ENCODE assay signal across 15 cellular contexts in the genomic region with DNA sequence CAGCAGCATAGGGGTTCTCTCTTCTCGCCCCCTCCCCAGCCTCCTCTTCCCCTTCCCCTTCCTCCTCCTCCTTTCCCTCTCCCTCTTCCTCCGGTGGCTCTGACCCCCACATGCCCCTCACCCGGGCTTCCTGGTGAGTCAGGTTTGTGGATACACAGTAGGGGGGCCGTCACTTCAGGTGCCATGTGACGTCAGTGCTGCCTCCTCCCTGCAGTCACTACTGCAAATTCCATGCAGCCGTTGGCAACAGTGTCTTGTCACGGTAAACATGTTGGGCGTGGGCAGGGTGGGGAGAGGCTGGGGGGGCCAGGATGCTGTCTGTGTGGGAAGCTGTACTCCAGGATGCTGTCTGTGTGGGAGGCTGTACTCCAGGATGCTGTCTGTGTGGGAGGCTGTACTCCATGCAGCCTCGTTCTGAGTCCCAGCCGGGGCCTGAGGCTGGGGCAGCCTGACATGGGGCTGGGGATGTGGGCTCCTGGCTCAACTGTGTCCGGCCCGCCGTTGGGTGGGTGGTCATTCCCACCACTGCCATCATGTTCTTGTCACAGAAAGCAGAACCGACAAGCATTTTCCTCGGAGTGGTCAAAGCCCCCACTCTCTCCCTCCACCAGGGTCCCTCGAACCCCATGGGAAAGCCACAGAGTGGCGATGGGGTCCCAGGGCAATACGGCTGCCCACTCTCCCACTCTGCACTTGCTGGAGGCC. TPM values are rescaled to one million over a fixed set of nuclear protein-coding genes. Genes with fewer than 3 reads are reported as not detected.
DNase-seq lines count a peak whose midpoint lies in the region; ATAC-seq, FAIRE-seq and TF ChIP-seq lines count a peak whose summit lies in the region.
"Had no signal": no experiment of that assay in that cellular context is flagged by ENCODE, and none has a peak within 500 bp of the region (broad histone marks: within the 10 kb centered on the region; RNA-seq: fewer than 3 reads in every experiment).

No MANE protein-coding gene starts in this region.

- no peak overlapping the region for H3K27ac ChIP-seq in H1 (ENCODE audit: low read depth, low read length)
- H3K27ac ChIP-seq: KMS-11 had no signal

- H2BK5ac ChIP-seq in H1 (ENCODE audit: low read depth, low read length) = no peak overlapping the region

- H2BK12ac ChIP-seq in H1 (ENCODE audit: low read depth, low read length) = no peak overlapping the region

- no peaks in the 10 kb centered on the region for H3K79me1 ChIP-seq in H1 (ENCODE audit: low read depth, low read length)

- no peak overlapping the region for H3K23ac ChIP-seq in H1 (ENCODE audit: insufficient read length)

- no peak overlapping the region for H3K56ac ChIP-seq in H1 (replicated peaks; ENCODE audit: insufficient read length, low read depth, low read length)

- H2BK15ac ChIP-seq in H1 (ENCODE audit: low read length) = no peak overlapping the region

- H3K9ac ChIP-seq in H1 (replicated peaks in 1 of 4; ENCODE audit: extremely low read depth in 1 of 4, low read depth in 3 of 4, low read length in 3 of 4) = no peak overlapping the region
- H3K9ac ChIP-seq: KMS-11 had no signal

- DNase-seq in EL (peak; percentile 42), NCI-H146 treated with DMSO at 0.1 percent for 48 hours (lab: John Stamatoyannopoulos, UW; ENCODE audit: unreplicated experiment) (peak; percentile 40), H1 (ENCODE audit: low read depth in 1 of 2, low spot score in 2 of 2) (peak in 1 of 2 experiments; percentile 39), mucosa of descending colon (peak in 2 of 3 donors; percentile 54 to 64), NOMO-1 (lab: John Stamatoyannopoulos, UW; ENCODE audit: unreplicated experiment in 2 of 2) (no peak), SHP77 (lab: John Stamatoyannopoulos, UW) (no peak)
- no peak for DNase-seq in activated CD4-positive, alpha-beta T cell treated with anti-CD3 and anti-CD28 coated beads for 1 hour
- DNase-seq: NCI-H524; stimulated activated CD4-positive, alpha-beta T cell treated with anti-CD3 and anti-CD28 coated beads, Interleukin-15, amount 100 ng/mL, for 24 hours; stimulated activated naive CD4-positive, alpha-beta T cell had no signal

- no peak overlapping the region for H4K5ac ChIP-seq in H1 (ENCODE audit: insufficient read length, low read depth, low read length)

- POLR2A ChIA-PET in H1 (lab: Charles Lee; ENCODE audit: partially characterized antibody) = no interaction called here

- H2BK120ac ChIP-seq in H1 (replicated peaks; ENCODE audit: low read depth, low read length) = no peak overlapping the region

- peaks cover 0 to 2% of the 10 kb centered on the region in 2 experiments for H4K20me1 ChIP-seq in H1 (replicated peaks in 1 of 2; ENCODE audit: control insufficient read depth in 1 of 2, insufficient read depth in 2 of 2, low read length in 2 of 2)

- H3K14ac ChIP-seq in H1 (ENCODE audit: insufficient read length) = no peak overlapping the region

- H2AK5ac ChIP-seq in H1 (ENCODE audit: low read depth, low read length) = no peak overlapping the region

- TF ChIP-seq POLR2A in H1 (IDR thresholded peaks at IDR 0.05; ENCODE audit: control extremely low read depth in 1 of 2, low read depth in 2 of 2, low read length in 2 of 2) = no peak

- no peak overlapping the region for H2AFZ ChIP-seq in H1 (ENCODE audit: low read length)

- CTCF ChIA-PET in H1 (lab: Charles Lee; ENCODE audit: partially characterized antibody) = interaction anchor here (1.4 kb wide), 1 partner anchor 19 kb away, joined by 3 read pairs; no protein-coding TSS in a partner anchor

- no peak for TF ChIP-seq EP300 in H1 (IDR thresholded peaks at IDR 0.05; ENCODE audit: borderline replicate concordance in 1 of 2, low read depth in 2 of 2, low read length in 2 of 2)

- H3K4ac ChIP-seq in H1 (replicated peaks; ENCODE audit: insufficient read length, low read depth, low read length) = no peak overlapping the region

- H3K4me3 ChIP-seq in H1 (ENCODE audit: extremely low read depth in 1 of 4, insufficient read depth in 2 of 4, low read depth in 3 of 4, low read length in 4 of 4) (no peak overlapping the region), mucosa of descending colon (no peak overlapping the region)

- ATAC-seq in mucosa of descending colon = peak; percentile 31
- no peak for ATAC-seq in GM21360 (IDR thresholded peaks at IDR 0.05; ENCODE audit: unreplicated experiment)

- no peak overlapping the region for H3K4me2 ChIP-seq in H1 (ENCODE audit: insufficient read depth in 1 of 2, low read depth in 2 of 2, low read length in 2 of 2)
- H3K4me2 ChIP-seq: KMS-11 had no signal

- H3K9me3 ChIP-seq in H1 (ENCODE audit: insufficient read depth in 2 of 2, low read depth in 1 of 2, low read length in 1 of 2) = no peaks in the 10 kb centered on the region
- H3K9me3 ChIP-seq in mucosa of descending colon = no peaks in the 10 kb centered on the region

- WGBS in H1 (ENCODE audit: extremely low coverage in 1 of 2, insufficient coverage in 1 of 2, insufficient read length in 1 of 2, insufficient replicate concordance in 2 of 2, low coverage in 1 of 2, low lambda C conversion rate in 2 of 2, missing lambda C conversion rate in 1 of 2), 2 experiments = 92% methylated on average over 15 of the region's 18 CpGs; no CpG with 5 or more reads in 1 of the 2 experiments

- TF ChIP-seq RAD21 in H1 (IDR thresholded peaks at IDR 0.05 in 1 of 2, conservative IDR thresholded peaks at IDR 0.05 in 1 of 2; ENCODE audit: low read depth in 2 of 2, low read length in 2 of 2) = no peak

- H3K18ac ChIP-seq in H1 (ENCODE audit: extremely low read depth, low read length) = no peak overlapping the region

- intact Hi-C loops in mucosa of descending colon (cut with DNase I, micrococcal nuclease) = no loop called here

- H3K4me1 ChIP-seq in H1 (replicated peaks in 1 of 4; ENCODE audit: control insufficient read depth in 3 of 4, insufficient read depth in 4 of 4, low read length in 3 of 4) (peaks cover 0 to 3% (median 0%) of the 10 kb centered on the region in 4 experiments; a peak in 2 of 7 replicates), mucosa of descending colon (ENCODE audit: low read depth) (peaks cover 21% of the 10 kb centered on the region)

- FAIRE-seq in H1 (lab: Jason Lieb, UNC) = no peak

- 0 out of 2 replicates have a peak overlapping the region, but pooled peaks have one; percentile 68 for H4K8ac ChIP-seq in H1 (ENCODE audit: extremely low read depth, insufficient read depth, low read length)

- no peak overlapping the region for H4K91ac ChIP-seq in H1 (replicated peaks; ENCODE audit: insufficient read length, low read length)

- TF ChIP-seq CTCF in H1 (IDR thresholded peaks at IDR 0.05; ENCODE audit: control extremely low read depth in 1 of 3, insufficient read depth in 1 of 3, low read depth in 1 of 3, low read length in 3 of 3) (no peak), mucosa of descending colon (IDR thresholded peaks at IDR 0.05) (no peak)

- H2BK20ac ChIP-seq in H1 (ENCODE audit: low read length) = no peak overlapping the region

- H3K79me2 ChIP-seq in H1 (ENCODE audit: control insufficient read depth in 1 of 2, insufficient read depth in 2 of 2, low read length in 2 of 2) = no peaks in the 10 kb centered on the region

- H3K36me3 ChIP-seq in H1 (ENCODE audit: control insufficient read depth in 2 of 4, insufficient read depth in 4 of 4, low read length in 3 of 4) (no peaks in the 10 kb centered on the region), mucosa of descending colon (ENCODE audit: low read depth) (no peaks in the 10 kb centered on the region)

- peaks cover 0 to 2% (median 0%) of the 10 kb centered on the region in 4 experiments; a peak in 1 of 7 replicates for H3K27me3 ChIP-seq in H1 (replicated peaks in 1 of 4; ENCODE audit: control insufficient read depth in 3 of 4, extremely low read depth in 1 of 4, insufficient read depth in 3 of 4, low read length in 3 of 4)

- peaks cover 6% of the 10 kb centered on the region; the same call in 1 of the 2 replicates for H3K23me2 ChIP-seq in H1 (ENCODE audit: low read depth, low read length)

TF ChIP-seq in H1, 55 proteins besides CTCF, POLR2A, EP300 and RAD21 (continues in another document):
- TF ChIP-seq, protein P1, sequence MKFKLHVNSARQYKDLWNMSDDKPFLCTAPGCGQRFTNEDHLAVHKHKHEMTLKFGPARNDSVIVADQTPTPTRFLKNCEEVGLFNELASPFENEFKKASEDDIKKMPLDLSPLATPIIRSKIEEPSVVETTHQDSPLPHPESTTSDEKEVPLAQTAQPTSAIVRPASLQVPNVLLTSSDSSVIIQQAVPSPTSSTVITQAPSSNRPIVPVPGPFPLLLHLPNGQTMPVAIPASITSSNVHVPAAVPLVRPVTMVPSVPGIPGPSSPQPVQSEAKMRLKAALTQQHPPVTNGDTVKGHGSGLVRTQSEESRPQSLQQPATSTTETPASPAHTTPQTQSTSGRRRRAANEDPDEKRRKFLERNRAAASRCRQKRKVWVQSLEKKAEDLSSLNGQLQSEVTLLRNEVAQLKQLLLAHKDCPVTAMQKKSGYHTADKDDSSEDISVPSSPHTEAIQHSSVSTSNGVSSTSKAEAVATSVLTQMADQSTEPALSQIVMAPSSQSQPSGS (IDR thresholded peaks at IDR 0.05; ENCODE audit: low read length) = no peak
- TF ChIP-seq SP2 (IDR thresholded peaks at IDR 0.05; ENCODE audit: low read length) (no peak), TEAD4 (IDR thresholded peaks at IDR 0.05; ENCODE audit: low read depth, low read length) (peak; percentile 59; the same call in 1 of the 2 replicates), ASH2L (IDR thresholded peaks at IDR 0.05; ENCODE audit: low read length) (no peak)

RNA-seq across cellular contexts. Expression of gene MUC2, which starts 2.4 kb away (rescaled TPM):
- total RNA-seq in H1 (2021; fragmentation: NEBNext Ultra II Directional; extraction: Animal tissue kit (Norgen Biotek cat#: 25700)) = not detected in 2 replicates
- polyA plus RNA-seq in H1 (2011; rRNA removed) = not detected in 2 replicates
- not detected for polyA plus RNA-seq in H1 (2011; cell fraction: cytosol; rRNA removed)
- polyA plus RNA-seq in H1 (2011; cell fraction: nucleus; rRNA removed) = not detected
- polyA plus RNA-seq in H1 (2012, experiment 1 of 2) = 0.01 to 0.04 TPM in 2 of 4 replicates, not detected in the others
- not detected for polyA plus RNA-seq in H1 (2012, experiment 2 of 2)
- 0.02 TPM for polyA plus RNA-seq in H1 (2013, experiment 1 of 2)
- polyA plus RNA-seq in H1 (2013, experiment 2 of 2) = under 0.01 TPM
- polyA minus RNA-seq in H1 (2011; rRNA and poly(A)+ RNA removed) = not detected in 2 replicates
- not detected for polyA minus RNA-seq in H1 (2011; cell fraction: cytosol; rRNA and poly(A)+ RNA removed)
- polyA minus RNA-seq in H1 (2011; cell fraction: nucleus; rRNA and poly(A)+ RNA removed) = not detected
- 1,000 to 10,000 TPM in 2 of 3 donors, 100 to 1,000 TPM in 1; 379 to 1,246 (median 1,109) TPM for total RNA-seq in mucosa of descending colon
- total RNA-seq: glomerular endothelial cell; myocyte; T-helper 2 cell treated with Interferon-gamma antibody and Interleukin-4, amounts not matched to agents 100 ng/mL and 5 ng/mL, for 36 hours had no signal

RNA-seq across cellular contexts. Expression of gene MUC6, which starts 35.8 kb away (rescaled TPM):
- total RNA-seq in H1 (2021; fragmentation: NEBNext Ultra II Directional; extraction: Animal tissue kit (Norgen Biotek cat#: 25700)) = not detected in 2 replicates
- polyA plus RNA-seq in H1 (2011; rRNA removed) = 0.09 TPM in 1 of 2 replicates, not detected in the other
- not detected for polyA plus RNA-seq in H1 (2011; cell fraction: cytosol; rRNA removed)
- not detected for polyA plus RNA-seq in H1 (2011; cell fraction: nucleus; rRNA removed)
- polyA plus RNA-seq in H1 (2012, experiment 1 of 2) = 0.24 to 1.1 TPM (median 0.29 TPM) in 4 replicates
- polyA plus RNA-seq in H1 (2012, experiment 2 of 2) = 0.03 TPM
- polyA plus RNA-seq in H1 (2013, experiment 1 of 2) = under 0.01 TPM
- polyA plus RNA-seq in H1 (2013, experiment 2 of 2) = not detected
- polyA minus RNA-seq in H1 (2011; rRNA and poly(A)+ RNA removed) = not detected in 2 replicates
- not detected for polyA minus RNA-seq in H1 (2011; cell fraction: cytosol; rRNA and poly(A)+ RNA removed)
- polyA minus RNA-seq in H1 (2011; cell fraction: nucleus; rRNA and poly(A)+ RNA removed) = not detected
- total RNA-seq in mucosa of descending colon = not detected
- total RNA-seq: glomerular endothelial cell; myocyte; T-helper 2 cell treated with Interferon-gamma antibody and Interleukin-4, amounts not matched to agents 100 ng/mL and 5 ng/mL, for 36 hours had no signal

Comparison
In these comparisons a context has a peak if more than half of its experiments do, and no peak if none do; other contexts are left out.
1. DNase-seq: peak in EL (single experiment), NCI-H146 treated with DMSO at 0.1 percent for 48 hours (single experiment) and mucosa of descending colon (2 of 3); none in NOMO-1 (0 of 2), activated CD4-positive, alpha-beta T cell treated with anti-CD3 and anti-CD28 coated beads for 1 hour (single experiment) and SHP77 (0 of 2).
2. RNA of gene MUC2, which starts 2.4 kb away (total RNA-seq): 379 to 1,246 TPM in mucosa of descending colon; not detected in H1; every median in the first group is over 100 times any median in the second.